In the genomic region with DNA sequence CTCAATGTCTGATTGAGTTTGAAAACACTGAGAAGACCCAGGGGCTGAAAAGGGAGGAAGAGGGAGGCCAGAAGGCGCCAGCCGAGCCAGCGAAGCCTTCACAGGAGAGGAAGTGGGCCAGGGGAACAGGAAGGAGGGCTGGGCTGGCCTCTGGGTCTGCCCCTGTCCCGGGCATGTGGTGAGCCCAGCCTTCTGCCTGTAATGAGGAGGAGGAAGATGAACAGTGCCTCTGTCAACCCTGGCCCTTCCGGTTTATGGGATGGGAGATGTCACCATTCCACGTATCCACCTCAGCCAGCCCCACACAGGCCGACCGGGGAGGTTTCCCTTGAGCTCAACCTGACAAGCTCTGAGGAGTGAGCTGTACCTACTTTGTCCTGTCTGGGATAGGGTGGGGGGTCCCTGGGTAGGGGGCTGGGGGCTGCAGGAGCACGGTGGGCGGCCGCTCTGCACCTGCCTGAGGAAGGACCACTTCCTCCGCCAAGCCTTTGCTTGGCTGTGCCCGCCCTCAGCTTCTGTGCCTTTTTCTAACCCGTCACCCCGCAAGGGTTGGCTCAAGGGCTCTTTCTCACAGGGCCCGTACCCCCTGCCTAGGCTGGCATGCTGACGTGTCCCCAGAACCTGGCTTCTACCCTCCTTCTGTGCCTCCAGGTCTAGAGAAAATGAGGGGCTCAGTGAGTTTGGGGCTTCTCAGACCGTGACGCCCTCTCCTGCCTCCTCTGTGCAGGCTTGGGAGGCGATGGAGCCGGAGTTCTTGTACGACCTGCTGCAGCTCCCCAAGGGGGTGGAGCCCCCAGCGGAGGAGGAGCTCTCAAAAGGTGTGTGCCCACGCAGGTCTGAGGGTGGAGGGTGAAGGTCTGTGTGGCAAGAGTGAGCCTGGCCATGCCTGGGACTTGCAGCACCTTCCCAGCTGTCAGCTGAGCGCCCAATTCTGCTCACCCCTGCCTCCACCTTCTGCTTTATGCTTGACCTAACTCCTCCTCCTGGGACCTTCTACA, we compare ENCODE assay signal across 1 cellular context.
TF ChIP-seq lines count a peak whose summit lies in the region.

No MANE protein-coding gene starts in this region.

TF ChIP-seq in HCT116, 20 proteins besides CTCF, POLR2A, EP300 and RAD21 (continued from another document):
- TF ChIP-seq, protein P1, sequence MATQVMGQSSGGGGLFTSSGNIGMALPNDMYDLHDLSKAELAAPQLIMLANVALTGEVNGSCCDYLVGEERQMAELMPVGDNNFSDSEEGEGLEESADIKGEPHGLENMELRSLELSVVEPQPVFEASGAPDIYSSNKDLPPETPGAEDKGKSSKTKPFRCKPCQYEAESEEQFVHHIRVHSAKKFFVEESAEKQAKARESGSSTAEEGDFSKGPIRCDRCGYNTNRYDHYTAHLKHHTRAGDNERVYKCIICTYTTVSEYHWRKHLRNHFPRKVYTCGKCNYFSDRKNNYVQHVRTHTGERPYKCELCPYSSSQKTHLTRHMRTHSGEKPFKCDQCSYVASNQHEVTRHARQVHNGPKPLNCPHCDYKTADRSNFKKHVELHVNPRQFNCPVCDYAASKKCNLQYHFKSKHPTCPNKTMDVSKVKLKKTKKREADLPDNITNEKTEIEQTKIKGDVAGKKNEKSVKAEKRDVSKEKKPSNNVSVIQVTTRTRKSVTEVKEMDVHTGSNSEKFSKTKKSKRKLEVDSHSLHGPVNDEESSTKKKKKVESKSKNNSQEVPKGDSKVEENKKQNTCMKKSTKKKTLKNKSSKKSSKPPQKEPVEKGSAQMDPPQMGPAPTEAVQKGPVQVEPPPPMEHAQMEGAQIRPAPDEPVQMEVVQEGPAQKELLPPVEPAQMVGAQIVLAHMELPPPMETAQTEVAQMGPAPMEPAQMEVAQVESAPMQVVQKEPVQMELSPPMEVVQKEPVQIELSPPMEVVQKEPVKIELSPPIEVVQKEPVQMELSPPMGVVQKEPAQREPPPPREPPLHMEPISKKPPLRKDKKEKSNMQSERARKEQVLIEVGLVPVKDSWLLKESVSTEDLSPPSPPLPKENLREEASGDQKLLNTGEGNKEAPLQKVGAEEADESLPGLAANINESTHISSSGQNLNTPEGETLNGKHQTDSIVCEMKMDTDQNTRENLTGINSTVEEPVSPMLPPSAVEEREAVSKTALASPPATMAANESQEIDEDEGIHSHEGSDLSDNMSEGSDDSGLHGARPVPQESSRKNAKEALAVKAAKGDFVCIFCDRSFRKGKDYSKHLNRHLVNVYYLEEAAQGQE (IDR thresholded peaks at IDR 0.05; ENCODE audit: low read depth) = no peak
- TF ChIP-seq JUND (IDR thresholded peaks at IDR 0.05) (no peak), YY1 (IDR thresholded peaks at IDR 0.05; ENCODE audit: extremely low read depth, insufficient replicate concordance, low read depth, low read length) (no peak), FOSL1 (IDR thresholded peaks at IDR 0.05; ENCODE audit: low read depth) (no peak), EZH2phosphoT487 (IDR thresholded peaks at IDR 0.05; ENCODE audit: borderline replicate concordance) (no peak), POLR2AphosphoS5 (IDR thresholded peaks at IDR 0.05; ENCODE audit: low read depth, low read length) (no peak), CEBPB (IDR thresholded peaks at IDR 0.05; ENCODE audit: low read depth) (no peak), SIN3A (IDR thresholded peaks at IDR 0.05; ENCODE audit: low read depth) (no peak), ZFX (IDR thresholded peaks at IDR 0.05) (no peak), CBX3 (IDR thresholded peaks at IDR 0.05; ENCODE audit: low read depth) (no peak), EGR1 (IDR thresholded peaks at IDR 0.05; ENCODE audit: low read depth) (no peak), SP1 (IDR thresholded peaks at IDR 0.05; ENCODE audit: low read depth) (no peak)
- TF ChIP-seq, protein P2, sequence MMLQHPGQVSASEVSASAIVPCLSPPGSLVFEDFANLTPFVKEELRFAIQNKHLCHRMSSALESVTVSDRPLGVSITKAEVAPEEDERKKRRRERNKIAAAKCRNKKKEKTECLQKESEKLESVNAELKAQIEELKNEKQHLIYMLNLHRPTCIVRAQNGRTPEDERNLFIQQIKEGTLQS (IDR thresholded peaks at IDR 0.05) = no peak
- TF ChIP-seq, protein P3, sequence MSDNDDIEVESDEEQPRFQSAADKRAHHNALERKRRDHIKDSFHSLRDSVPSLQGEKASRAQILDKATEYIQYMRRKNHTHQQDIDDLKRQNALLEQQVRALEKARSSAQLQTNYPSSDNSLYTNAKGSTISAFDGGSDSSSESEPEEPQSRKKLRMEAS (IDR thresholded peaks at IDR 0.05) = no peak
